ENCODE assay signal across 8 cellular contexts in the genomic region with DNA sequence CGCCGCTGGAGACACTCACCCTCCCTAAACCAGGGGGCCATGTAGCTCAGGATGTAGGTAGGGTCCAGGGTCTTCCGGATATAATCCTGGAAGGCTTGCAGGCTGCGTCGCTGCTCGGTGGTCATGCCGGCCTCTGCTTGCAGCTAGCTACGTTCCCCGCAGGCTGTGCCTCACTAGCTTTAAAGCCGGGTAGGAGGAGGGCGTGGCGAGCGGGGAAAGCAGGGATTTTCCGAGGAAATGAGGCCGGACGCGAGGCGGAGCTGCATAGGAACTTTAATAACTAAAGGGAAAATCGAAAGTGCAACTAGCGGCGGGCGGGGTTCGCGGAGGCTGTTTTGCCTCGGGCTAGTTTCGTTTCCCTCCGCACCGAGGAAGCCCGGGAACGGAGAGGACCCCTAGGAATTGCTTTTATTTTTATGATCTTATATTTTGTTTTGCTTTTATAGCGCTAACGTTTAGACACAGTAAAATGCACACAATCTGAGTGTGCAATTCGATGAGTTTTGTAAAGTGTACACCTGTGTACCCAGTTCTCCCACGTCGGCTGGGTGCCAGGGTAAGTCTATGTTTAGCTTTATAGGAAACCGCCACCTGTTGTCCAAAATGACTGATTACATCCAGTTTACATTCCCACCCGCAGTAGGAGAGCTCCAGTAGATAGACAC. TPM values are rescaled to one million over a fixed set of nuclear protein-coding genes. Genes with fewer than 3 reads are reported as not detected.
DNase-seq lines count a peak whose midpoint lies in the region; ATAC-seq, FAIRE-seq and TF ChIP-seq lines count a peak whose summit lies in the region.

TSS of gene RIGI (minus strand) at position 155 of the 665 bp plus-strand sequence. CDS start at position 125, 30 bp downstream.

- peak; percentile 37 for FAIRE-seq in urothelium cell line (lab: Jason Lieb, UNC)

- H3K27ac ChIP-seq in prostate gland, result peak within 1 kb of the TSS; percentile 89 to 90

- TF ChIP-seq CTCF in GM12865 (IDR thresholded peaks at IDR 0.05; ENCODE audit: insufficient read depth, low read depth, low read length, missing control alignments), result peak; percentile 22
- peak in 3 of 4 experiments; percentile 30 to 53 (median 44) for TF ChIP-seq CTCF in prostate gland (IDR thresholded peaks at IDR 0.05)

- peak; percentile 56 for TF ChIP-seq POLR2A in prostate gland (IDR thresholded peaks at IDR 0.05)

- H3K36me3 ChIP-seq in prostate gland, result no peaks in the 10 kb centered on the region

- no peaks in the 10 kb centered on the region for H3K4me1 ChIP-seq in prostate gland (replicated peaks)

- 1% methylated on average over 37 of the region's 37 CpGs for WGBS in prostate gland

- ATAC-seq in HG02623 (IDR thresholded peaks at IDR 0.05; ENCODE audit: unreplicated experiment), result peak; percentile 51
- ATAC-seq in left cardiac atrium, result peak; percentile 95 to 97

- intact Hi-C loops in left cardiac atrium (cut with DNase I) (no loop called here), prostate gland (cut with DNase I) (loop anchor here (10.0 kb wide), 1 partner anchor 49 kb away; the partner anchor contains the start of gene NDUFB6)

- no peaks in the 10 kb centered on the region for H3K9me3 ChIP-seq in prostate gland

- DNase-seq in GM12865 (ENCODE audit: low read depth) (peak; percentile 79), NCI-H1092 treated with DMSO at 0.1 percent for 48 hours (lab: John Stamatoyannopoulos, UW) (peak; percentile 87), T follicular helper cell (ENCODE audit: low read depth) (peak; percentile 74), amniotic epithelial cell (ENCODE audit: low read depth) (peak; percentile 92), left cardiac atrium (peak; percentile 96), prostate gland (ENCODE audit: low spot score) (peak; percentile 90), urothelium cell line (ENCODE audit: low spot score) (peak; percentile 85)

- H3K27me3 ChIP-seq in prostate gland (replicated peaks; ENCODE audit: insufficient read depth), result no peaks in the 10 kb centered on the region

- H3K4me3 ChIP-seq in GM12865 (ENCODE audit: low read depth, low read length), result peak within 1 kb of the TSS; percentile 86
- peak within 1 kb of the TSS; percentile 40 to 58 for H3K4me3 ChIP-seq in prostate gland

RNA-seq across cellular contexts. Expression of gene RIGI, which starts in this region (rescaled TPM):
- total RNA-seq in left cardiac atrium, result 1 to 10 TPM; 4.1 to 6.6 TPM
- 1 to 10 TPM; 8.2 to 9.5 TPM for total RNA-seq in prostate gland

Comparison
In these comparisons a context has a peak if more than half of its experiments do, and no peak if none do; other contexts are left out.
1. Peak in every context shown above with its lines: DNase-seq, ATAC-seq, H3K4me3 ChIP-seq and H3K27ac ChIP-seq.